Comparison of ENCODE assay signal across 10 cellular contexts in genomic region chr7:29854257-29854938, GRCh38. TPM values are rescaled to one million over a fixed set of nuclear protein-coding genes. Genes with fewer than 3 reads are reported as not detected.
DNase-seq lines count a peak whose midpoint lies in the region; ATAC-seq and TF ChIP-seq lines count a peak whose summit lies in the region.
"Had no signal": no experiment of that assay in that cellular context is flagged by ENCODE, and none has a peak within 500 bp of the region (broad histone marks: within the 10 kb centered on the region; RNA-seq: fewer than 3 reads in every experiment).

No MANE protein-coding gene starts in this region.

- H3K4me3 ChIP-seq in NB4 (ENCODE audit: low read depth, low read length) (no peak overlapping the region), lung (no peak overlapping the region), body of pancreas (no peak overlapping the region)
- H3K4me3 ChIP-seq: esophagus squamous epithelium had no signal

- H3K9me3 ChIP-seq in lung (ENCODE audit: control insufficient read depth in 2 of 2, insufficient read depth in 1 of 2, low read length in 1 of 2) (peaks cover 0 to 2% of the 10 kb centered on the region in 2 donors), body of pancreas (no peaks in the 10 kb centered on the region)
- H3K9me3 ChIP-seq: esophagus squamous epithelium had no signal

- no peak for TF ChIP-seq CTCF in NB4 (IDR thresholded peaks at IDR 0.05; ENCODE audit: low read depth, low read length)
- TF ChIP-seq CTCF in lung (IDR thresholded peaks at IDR 0.05; ENCODE audit: control extremely low read depth, extremely low read depth), result no peak
- no peak for TF ChIP-seq CTCF in body of pancreas (IDR thresholded peaks at IDR 0.05)

- no peak for TF ChIP-seq POLR2A in NB4 (IDR thresholded peaks at IDR 0.05; ENCODE audit: extremely low read depth, insufficient read length)
- TF ChIP-seq POLR2A in body of pancreas (IDR thresholded peaks at IDR 0.05), result no peak
- TF ChIP-seq POLR2A in GM18505 (IDR thresholded peaks at IDR 0.05; ENCODE audit: borderline replicate concordance, extremely low read depth, insufficient read depth, insufficient read length), result no peak

- ATAC-seq in lung (ENCODE audit: insufficient read depth, low FRiP score) (peak; percentile 48), GM18861 (IDR thresholded peaks at IDR 0.05; ENCODE audit: unreplicated experiment) (no peak), body of pancreas (no peak), GM19452 (IDR thresholded peaks at IDR 0.05; ENCODE audit: unreplicated experiment) (no peak), GM18505 (IDR thresholded peaks at IDR 0.05; ENCODE audit: unreplicated experiment) (no peak)

- intact Hi-C loops in body of pancreas (cut with DNase I), result no loop called here

- DNase-seq in EL (peak; percentile 15), NB4 (ENCODE audit: low read depth) (peak; percentile 25), astrocyte of the hippocampus (ENCODE audit: low read depth, low spot score) (peak; percentile 46), lung (ENCODE audit: low spot score) (peak; percentile 35), body of pancreas (no peak)
- DNase-seq: activated T-cell treated with anti-CD3 and anti-CD28 coated beads, Interleukin-2, amount 50 U/mL, for 24 hours; esophagus squamous epithelium had no signal

- H3K36me3 ChIP-seq in lung (ENCODE audit: control insufficient read depth in 2 of 2, insufficient read depth in 2 of 2, low read length in 2 of 2) (no peaks in the 10 kb centered on the region), body of pancreas (replicated peaks in 1 of 2; ENCODE audit: insufficient read depth in 1 of 2, low read depth in 2 of 2) (no peaks in the 10 kb centered on the region)
- H3K36me3 ChIP-seq: esophagus squamous epithelium had no signal

- H3K4me1 ChIP-seq in lung (ENCODE audit: control insufficient read depth in 2 of 2, insufficient read depth in 2 of 2, low read length in 2 of 2), result peaks cover 3 to 4% of the 10 kb centered on the region in 2 donors
- H3K4me1 ChIP-seq in body of pancreas, result peaks cover 23% of the 10 kb centered on the region
- H3K4me1 ChIP-seq: esophagus squamous epithelium had no signal

- no peaks in the 10 kb centered on the region for H3K27me3 ChIP-seq in lung (ENCODE audit: control insufficient read depth, insufficient read depth)
- H3K27me3 ChIP-seq in body of pancreas, result no peaks in the 10 kb centered on the region

- no peak overlapping the region for H3K27ac ChIP-seq in lung (ENCODE audit: low read depth in 1 of 2, low read length in 1 of 2)
- H3K27ac ChIP-seq in body of pancreas, result no peak overlapping the region
- H3K27ac ChIP-seq: esophagus squamous epithelium had no signal

- WGBS in lung, 2 donors, result 44 to 57% methylated on average over 8 of the region's 8 CpGs
- 64 to 74% methylated on average over 8 of the region's 8 CpGs for WGBS in body of pancreas, 2 donors

RNA-seq across cellular contexts. Expression of gene WIPF3, which starts 48.1 kb away (rescaled TPM):
- total RNA-seq in lung (1 to 10 TPM in 1 of 2 donors, under 1 TPM in 1; 0.20 to 2.8 TPM), body of pancreas (1 to 10 TPM in 1 of 2 donors, under 1 TPM in 1; 0.33 to 1.0 TPM)
- polyA plus RNA-seq in lung, result under 1 TPM; 0.23 to 0.35 TPM

Comparison
In these comparisons a context has a peak if more than half of its experiments do, and no peak if none do; other contexts are left out.
1. DNase-seq: peak in EL (single experiment), NB4 (single experiment), astrocyte of the hippocampus (single experiment) and lung (single experiment); none in body of pancreas (0 of 4).